ENCODE assay signal across 14 cellular contexts in genomic region chr2:218961229-218961628, GRCh38. TPM values are rescaled to one million over a fixed set of nuclear protein-coding genes. Genes with fewer than 3 reads are reported as not detected.
A peak's percentile ranks its signal among the peaks of the same experiment; 100 is the strongest.
DNase-seq lines count a peak whose midpoint lies in the region; ATAC-seq and TF ChIP-seq lines count a peak whose summit lies in the region.
"Had no signal": no experiment of that assay in that cellular context is flagged by ENCODE, and none has a peak within 500 bp of the region (broad histone marks: within the 10 kb centered on the region; RNA-seq: fewer than 3 reads in every experiment).

No MANE protein-coding gene starts in this region.

- H3K4me1 ChIP-seq in NT2/D1 (ENCODE audit: insufficient read depth, insufficient read length), result peaks cover 21% of the 10 kb centered on the region

- H3K36me3 Mint-ChIP-seq in activated T-cell treated with anti-CD3 and anti-CD28 coated beads, Interleukin-2, amount 50 U/mL, for 72 hours (ENCODE audit: insufficient read depth in 2 of 2), result peaks cover 0 to 4% of the 10 kb centered on the region in 2 donors
- H3K36me3 Mint-ChIP-seq in endothelial cell (ENCODE audit: low read depth, unreplicated experiment), result peaks cover 8% of the 10 kb centered on the region

- no peaks in the 10 kb centered on the region for H3K36me3 ChIP-seq in NT2/D1 (ENCODE audit: insufficient read depth, insufficient read length, low read length)
- H3K36me3 ChIP-seq: cardiac muscle cell, heart right ventricle had no signal

- ATAC-seq in activated T-cell treated with anti-CD3 and anti-CD28 coated beads, Interleukin-2, amount 50 U/mL, for 72 hours (replicated peaks in 1 of 2), result no peak
- ATAC-seq in left colon, result no peak
- ATAC-seq: heart right ventricle, psoas muscle had no signal

- no peak overlapping the region for H3K9ac ChIP-seq in NT2/D1 (ENCODE audit: insufficient read length, low read depth)

- peaks cover 77% of the 10 kb centered on the region for H3K27me3 Mint-ChIP-seq in activated T-cell treated with anti-CD3 and anti-CD28 coated beads, Interleukin-2, amount 50 U/mL, for 72 hours (ENCODE audit: low read depth)
- H3K27me3 Mint-ChIP-seq in endothelial cell (ENCODE audit: unreplicated experiment), result peaks cover 36% of the 10 kb centered on the region

- peaks cover 57% of the 10 kb centered on the region for H3K27me3 ChIP-seq in NT2/D1 (ENCODE audit: insufficient read depth, insufficient read length)

- intact Hi-C loops in left colon (cut with DNase I, micrococcal nuclease), result no loop called here

- H3K4me3 Mint-ChIP-seq in activated T-cell treated with anti-CD3 and anti-CD28 coated beads, Interleukin-2, amount 50 U/mL, for 72 hours, result peak overlapping the region; percentile 15 to 67
- peak overlapping the region; percentile 83 for H3K4me3 Mint-ChIP-seq in endothelial cell (ENCODE audit: unreplicated experiment)

- H3K27ac Mint-ChIP-seq in activated T-cell treated with anti-CD3 and anti-CD28 coated beads, Interleukin-2, amount 50 U/mL, for 72 hours, result no peak overlapping the region
- peak overlapping the region; percentile 26 for H3K27ac Mint-ChIP-seq in endothelial cell (ENCODE audit: unreplicated experiment)

- H3K9me3 ChIP-seq in NT2/D1 (ENCODE audit: insufficient read depth, low read length), result no peaks in the 10 kb centered on the region
- H3K9me3 ChIP-seq: heart right ventricle, psoas muscle had no signal

- no peak for DNase-seq in activated T-cell treated with anti-CD3 and anti-CD28 coated beads, Interleukin-2, amount 50 U/mL, for 72 hours
- DNase-seq in activated T-cell treated with anti-CD3 and anti-CD28 coated beads for 4 hours (no peak), NT2/D1 (ENCODE audit: low read depth, low spot score) (no peak), endothelial cell (ENCODE audit: low spot score) (no peak), retina (peak; percentile 29), NCI-H146 treated with DMSO at 0.1 percent for 48 hours (lab: John Stamatoyannopoulos, UW; ENCODE audit: unreplicated experiment) (no peak), H4 (ENCODE audit: low spot score) (no peak), left colon (no peak)
- DNase-seq: heart right ventricle, NCI-H1048, psoas muscle had no signal

- no peaks in the 10 kb centered on the region for H3K9me3 Mint-ChIP-seq in activated T-cell treated with anti-CD3 and anti-CD28 coated beads, Interleukin-2, amount 50 U/mL, for 72 hours
- H3K9me3 Mint-ChIP-seq in endothelial cell (ENCODE audit: unreplicated experiment), result no peaks in the 10 kb centered on the region

- peaks cover 18% of the 10 kb centered on the region for H3K4me1 Mint-ChIP-seq in activated T-cell treated with anti-CD3 and anti-CD28 coated beads, Interleukin-2, amount 50 U/mL, for 72 hours (ENCODE audit: low read depth)
- H3K4me1 Mint-ChIP-seq in endothelial cell (ENCODE audit: unreplicated experiment), result peaks cover 13% of the 10 kb centered on the region

- H3K4me3 ChIP-seq in NT2/D1 (ENCODE audit: insufficient read length, low read depth), result peak overlapping the region; percentile 35
- H3K4me3 ChIP-seq: cardiac muscle cell, heart right ventricle, psoas muscle had no signal

- TF ChIP-seq CTCF in endothelial cell (IDR thresholded peaks at IDR 0.05; ENCODE audit: unreplicated experiment), result no peak

RNA-seq across cellular contexts. Expression of gene CDK5R2, which starts 1.8 kb away (rescaled TPM):
- total RNA-seq in activated T-cell treated with anti-CD3 and anti-CD28 coated beads, Interleukin-2, amount 50 U/mL, for 72 hours, result not detected
- total RNA-seq in endothelial cell (ENCODE audit: unreplicated experiment), result 0.13 TPM
- total RNA-seq in H4 (2014; rRNA removed; shearing (Covaris generic)), result 0.45 and 0.75 TPM in 2 replicates
- under 1 TPM; 0.22 to 0.37 TPM for total RNA-seq in left colon
- total RNA-seq: epithelial cell of proximal tubule, lower leg skin, psoas muscle had no signal

RNA-seq across cellular contexts. Expression of gene FEV, which starts 23.8 kb away (rescaled TPM):
- total RNA-seq in activated T-cell treated with anti-CD3 and anti-CD28 coated beads, Interleukin-2, amount 50 U/mL, for 72 hours, result not detected
- 0.56 TPM for total RNA-seq in endothelial cell (ENCODE audit: unreplicated experiment)
- total RNA-seq in H4 (2014; rRNA removed; shearing (Covaris generic)), result not detected in 2 replicates
- total RNA-seq in left colon, result 1 to 10 TPM; 3.9 to 4.8 TPM
- total RNA-seq: cardiac muscle cell, epithelial cell of proximal tubule, heart right ventricle, lower leg skin, psoas muscle had no signal

RNA-seq across cellular contexts. Expression of gene CRYBA2, which starts 32.0 kb away (rescaled TPM):
- total RNA-seq in activated T-cell treated with anti-CD3 and anti-CD28 coated beads, Interleukin-2, amount 50 U/mL, for 72 hours, result not detected
- total RNA-seq in endothelial cell (ENCODE audit: unreplicated experiment) (not detected), left colon (1 to 10 TPM; 4.1 to 6.9 TPM)
- total RNA-seq in H4 (2014; rRNA removed; shearing (Covaris generic)), result not detected in 2 replicates
- total RNA-seq: cardiac muscle cell, epithelial cell of proximal tubule, heart right ventricle, lower leg skin, psoas muscle had no signal
